Comparison of ENCODE assay signal across 1 cellular context in the genomic region with DNA sequence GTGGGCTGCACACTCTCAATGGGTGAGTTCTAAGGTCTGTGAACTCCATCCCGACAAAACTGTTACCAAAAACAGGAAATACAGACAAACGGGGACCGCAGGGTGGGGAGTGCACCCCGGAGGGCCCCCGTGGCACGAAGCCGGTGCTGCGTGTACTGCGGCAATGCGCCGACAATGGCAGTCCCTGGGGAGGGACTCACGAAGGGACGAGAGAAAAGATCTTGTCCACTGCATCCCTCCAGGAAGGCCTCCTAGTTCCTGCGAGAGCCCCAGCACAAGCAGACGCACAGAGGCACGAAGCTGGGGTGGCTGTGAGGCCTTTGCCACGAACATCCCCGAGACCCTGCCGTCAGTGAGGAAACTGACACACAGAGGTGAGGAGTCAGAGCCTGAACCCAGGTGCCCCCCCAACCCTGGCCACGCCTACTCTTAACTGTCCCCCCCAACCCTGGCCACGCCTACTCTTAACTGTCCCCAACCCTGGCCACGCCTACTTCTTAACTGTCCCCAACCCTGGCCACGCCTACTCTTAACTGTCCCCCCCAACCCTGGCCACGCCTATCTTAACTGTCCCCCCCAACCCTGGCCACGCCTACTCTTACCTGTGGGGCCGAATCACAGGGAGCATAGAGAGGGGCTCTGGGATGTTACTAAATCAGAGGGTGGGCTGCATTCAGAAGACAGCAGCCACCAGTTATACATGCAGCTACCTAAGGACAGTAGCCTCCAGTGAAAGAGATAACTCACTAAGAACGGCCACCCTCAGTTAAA.
TF ChIP-seq lines count a peak whose summit lies in the region.

No MANE protein-coding gene starts in this region.

TF ChIP-seq in IMR-90, 13 proteins besides CTCF, POLR2A, EP300 and RAD21:
- TF ChIP-seq CHD1 (IDR thresholded peaks at IDR 0.05; ENCODE audit: low read depth, low read length) = no peak
- no peak for TF ChIP-seq MAZ (IDR thresholded peaks at IDR 0.05; ENCODE audit: borderline replicate concordance, low read depth, low read length)
- TF ChIP-seq CEBPB (IDR thresholded peaks at IDR 0.05; ENCODE audit: low read depth, low read length) = no peak
- no peak for TF ChIP-seq MAFK (IDR thresholded peaks at IDR 0.05; ENCODE audit: low read depth, low read length)
- no peak for TF ChIP-seq SMC3 (IDR thresholded peaks at IDR 0.05; ENCODE audit: low read depth, low read length)
- TF ChIP-seq, protein P1, sequence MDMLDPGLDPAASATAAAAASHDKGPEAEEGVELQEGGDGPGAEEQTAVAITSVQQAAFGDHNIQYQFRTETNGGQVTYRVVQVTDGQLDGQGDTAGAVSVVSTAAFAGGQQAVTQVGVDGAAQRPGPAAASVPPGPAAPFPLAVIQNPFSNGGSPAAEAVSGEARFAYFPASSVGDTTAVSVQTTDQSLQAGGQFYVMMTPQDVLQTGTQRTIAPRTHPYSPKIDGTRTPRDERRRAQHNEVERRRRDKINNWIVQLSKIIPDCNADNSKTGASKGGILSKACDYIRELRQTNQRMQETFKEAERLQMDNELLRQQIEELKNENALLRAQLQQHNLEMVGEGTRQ (IDR thresholded peaks at IDR 0.05; ENCODE audit: low read depth, low read length) = no peak
- no peak for TF ChIP-seq FOS (IDR thresholded peaks at IDR 0.05; ENCODE audit: low read depth, low read length)
- TF ChIP-seq RFX5 (IDR thresholded peaks at IDR 0.05; ENCODE audit: low read depth, low read length) = no peak
- TF ChIP-seq NFE2L2 (IDR thresholded peaks at IDR 0.05; ENCODE audit: low read depth, low read length) = no peak
- TF ChIP-seq, protein P2, sequence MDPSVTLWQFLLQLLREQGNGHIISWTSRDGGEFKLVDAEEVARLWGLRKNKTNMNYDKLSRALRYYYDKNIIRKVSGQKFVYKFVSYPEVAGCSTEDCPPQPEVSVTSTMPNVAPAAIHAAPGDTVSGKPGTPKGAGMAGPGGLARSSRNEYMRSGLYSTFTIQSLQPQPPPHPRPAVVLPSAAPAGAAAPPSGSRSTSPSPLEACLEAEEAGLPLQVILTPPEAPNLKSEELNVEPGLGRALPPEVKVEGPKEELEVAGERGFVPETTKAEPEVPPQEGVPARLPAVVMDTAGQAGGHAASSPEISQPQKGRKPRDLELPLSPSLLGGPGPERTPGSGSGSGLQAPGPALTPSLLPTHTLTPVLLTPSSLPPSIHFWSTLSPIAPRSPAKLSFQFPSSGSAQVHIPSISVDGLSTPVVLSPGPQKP (IDR thresholded peaks at IDR 0.05; ENCODE audit: borderline replicate concordance, low read depth, low read length) = no peak
- TF ChIP-seq MXI1 (IDR thresholded peaks at IDR 0.05; ENCODE audit: borderline replicate concordance, low read depth, low read length) = no peak
- no peak for TF ChIP-seq RCOR1 (IDR thresholded peaks at IDR 0.05; ENCODE audit: insufficient replicate concordance, low read length)
- no peak for TF ChIP-seq BHLHE40 (IDR thresholded peaks at IDR 0.05; ENCODE audit: low read depth, low read length)
